In the genomic region with DNA sequence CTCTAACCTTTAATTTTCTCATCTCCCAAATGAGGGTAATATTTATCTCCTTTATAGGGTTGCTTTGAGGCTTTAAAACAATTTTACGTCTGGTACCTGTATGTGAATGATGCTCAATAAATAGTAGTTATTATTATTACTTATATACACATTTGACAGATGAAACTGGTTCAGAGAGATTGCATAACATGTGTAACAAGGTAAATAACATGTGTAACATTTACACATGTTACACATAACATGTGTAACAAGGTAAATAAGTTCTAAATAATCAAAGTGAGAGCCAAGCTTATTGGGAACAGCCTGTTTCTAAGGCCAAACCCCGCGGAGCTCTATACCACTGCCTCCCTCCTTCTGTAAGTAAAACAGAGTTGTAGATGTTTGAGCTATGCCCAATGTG, we compare ENCODE assay signal across 6 cellular contexts.
"Had no signal": no experiment of that assay in that cellular context is flagged by ENCODE, and none has a peak within 500 bp of the region (broad histone marks: within the 10 kb centered on the region; RNA-seq: fewer than 3 reads in every experiment).

No MANE protein-coding gene starts in this region.

- FAIRE-seq: HTR-8/SVneo, K562 had no signal

- ATAC-seq: K562 had no signal

- H3K36me3 Mint-ChIP-seq: IgD-negative memory B cell had no signal

- DNase-seq: IMR-90, KBM-7 had no signal

- H3K4me3 ChIP-seq: K562 had no signal

- H3K4me3 Mint-ChIP-seq: IgD-negative memory B cell had no signal

- H3K9me3 Mint-ChIP-seq: IgD-negative memory B cell had no signal

- H3K27ac Mint-ChIP-seq: IgD-negative memory B cell had no signal

- H3K27ac ChIP-seq: HL-60 had no signal

- H3K4me1 Mint-ChIP-seq: IgD-negative memory B cell had no signal
